17 cellular contexts compared by ENCODE assay signal in genomic region chr20:63401384-63402110, GRCh38. TPM values are rescaled to one million over a fixed set of nuclear protein-coding genes. Genes with fewer than 3 reads are reported as not detected.
DNase-seq lines count a peak whose midpoint lies in the region; ATAC-seq and TF ChIP-seq lines count a peak whose summit lies in the region.
"Had no signal": no experiment of that assay in that cellular context is flagged by ENCODE, and none has a peak within 500 bp of the region (broad histone marks: within the 10 kb centered on the region; RNA-seq: fewer than 3 reads in every experiment).

No MANE protein-coding gene starts in this region.

- no peaks in the 10 kb centered on the region for H3K27me3 ChIP-seq in H9 (ENCODE audit: insufficient read depth, low read length)
- H3K27me3 ChIP-seq in RWPE2 (ENCODE audit: insufficient read depth, poor library complexity, severe bottlenecking), result peaks cover 65% of the 10 kb centered on the region

- H2BK5ac ChIP-seq in H9 (ENCODE audit: insufficient read length, low read length), result no peak overlapping the region

- H2BK12ac ChIP-seq in H9 (ENCODE audit: insufficient read length, low read depth, low read length), result no peak overlapping the region

- no peak overlapping the region for H3K27ac ChIP-seq in H9 (ENCODE audit: insufficient read length, low read depth, low read length)
- no peak overlapping the region for H3K27ac ChIP-seq in RWPE2 (ENCODE audit: poor library complexity, severe bottlenecking)
- H3K27ac ChIP-seq: BLaER1 treated with 17β-estradiol and CSF1 and Interleukin-3, amounts not matched to agents 10 nM and 100 nM; GM23248 had no signal

- no peaks in the 10 kb centered on the region for H4K20me1 ChIP-seq in H9 (ENCODE audit: control insufficient read depth, insufficient read depth, insufficient read length)

- intact Hi-C loops in activated CD4-positive, alpha-beta T cell treated with anti-CD3 and anti-CD28 coated beads, Interleukin-2, amount 10 ng/mL, durations not matched to agents 24 days and 14 days (cut with micrococcal nuclease), result no loop called here

- no peak overlapping the region for H4K8ac ChIP-seq in H9 (replicated peaks; ENCODE audit: insufficient read length, low read depth, low read length)

- H3K4me1 ChIP-seq in H9 (ENCODE audit: insufficient read depth, low read length) (no peaks in the 10 kb centered on the region), RWPE2 (ENCODE audit: insufficient read depth, poor library complexity, severe bottlenecking) (no peaks in the 10 kb centered on the region)

- H2AFZ ChIP-seq in H9 (ENCODE audit: low read length), result no peak overlapping the region
- H2AFZ ChIP-seq: GM23248 had no signal

- H3T11ph ChIP-seq in H9 (ENCODE audit: low read length), result no peak overlapping the region

- DNase-seq in H9 (no peak), RWPE2 (ENCODE audit: low spot score) (peak; percentile 86), endothelial cell (ENCODE audit: low spot score) (no peak), retina (peak; percentile 23), omental fat pad (ENCODE audit: low spot score) (no peak), NCI-H345 (lab: John Stamatoyannopoulos, UW) (no peak)
- no peak for DNase-seq in activated CD4-positive, alpha-beta T cell treated with anti-CD3 and anti-CD28 coated beads, Interleukin-2, amount 10 ng/mL, durations not matched to agents 24 days and 14 days
- DNase-seq: Calu3, DND-41, EL, HFFc6 had no signal

- H3K56ac ChIP-seq in H9 (ENCODE audit: insufficient read length, low read depth, low read length), result no peak overlapping the region

- H3K4me1 Mint-ChIP-seq in H9 (peaks cover 6 to 28% of the 10 kb centered on the region in 2 experiments), endothelial cell (ENCODE audit: unreplicated experiment) (no peaks in the 10 kb centered on the region)
- no peaks in the 10 kb centered on the region for H3K4me1 Mint-ChIP-seq in activated CD4-positive, alpha-beta T cell treated with anti-CD3 and anti-CD28 coated beads, Interleukin-2, amount 10 ng/mL, durations not matched to agents 24 days and 14 days
- H3K4me1 Mint-ChIP-seq: B cell had no signal

- H3K36me3 ChIP-seq in RWPE2 (ENCODE audit: low read depth), result no peaks in the 10 kb centered on the region
- H3K36me3 ChIP-seq: BLaER1 treated with 17β-estradiol and CSF1 and Interleukin-3, amounts not matched to agents 10 nM and 100 nM had no signal

- TF ChIP-seq CTCF in H9 (conservative IDR thresholded peaks at IDR 0.05), result no peak
- TF ChIP-seq CTCF in RWPE2 (IDR thresholded peaks at IDR 0.05; ENCODE audit: poor library complexity, severe bottlenecking), result no peak
- TF ChIP-seq CTCF in endothelial cell (IDR thresholded peaks at IDR 0.05; ENCODE audit: unreplicated experiment), result no peak
- no peak for TF ChIP-seq CTCF in omental fat pad (IDR thresholded peaks at IDR 0.05)

- no peak overlapping the region for H3K4ac ChIP-seq in H9 (ENCODE audit: low read depth, low read length)

- ATAC-seq in RWPE2 (ENCODE audit: low read depth), result no peak
- no peak for ATAC-seq in omental fat pad (ENCODE audit: low FRiP score)
- ATAC-seq: CD8-positive, alpha-beta T cell; GM12878; HCT116 had no signal

- H3K4me3 ChIP-seq in RWPE2 (ENCODE audit: severe bottlenecking), result no peak overlapping the region
- H3K4me3 ChIP-seq: BLaER1 treated with 17β-estradiol and CSF1 and Interleukin-3, amounts not matched to agents 10 nM and 100 nM; GM12878; GM23248 had no signal

- peaks cover 11% of the 10 kb centered on the region for H3K27me3 Mint-ChIP-seq in H9 (ENCODE audit: low read depth)
- peaks cover 20% of the 10 kb centered on the region for H3K27me3 Mint-ChIP-seq in endothelial cell (ENCODE audit: unreplicated experiment)
- no peaks in the 10 kb centered on the region for H3K27me3 Mint-ChIP-seq in activated CD4-positive, alpha-beta T cell treated with anti-CD3 and anti-CD28 coated beads, Interleukin-2, amount 10 ng/mL, durations not matched to agents 24 days and 14 days
- H3K27me3 Mint-ChIP-seq: B cell had no signal

- no peak overlapping the region for H3K18ac ChIP-seq in H9 (ENCODE audit: insufficient read length, low read depth, low read length)

- H3K27ac Mint-ChIP-seq in H9, result peak overlapping the region in 1 of 3 experiments; percentile 76; a peak in 2 of 7 replicates
- H3K27ac Mint-ChIP-seq in endothelial cell (ENCODE audit: unreplicated experiment), result peak overlapping the region; percentile 9
- no peak overlapping the region for H3K27ac Mint-ChIP-seq in activated CD4-positive, alpha-beta T cell treated with anti-CD3 and anti-CD28 coated beads, Interleukin-2, amount 10 ng/mL, durations not matched to agents 24 days and 14 days
- H3K27ac Mint-ChIP-seq: B cell; CD8-positive, alpha-beta T cell; HFFc6 had no signal

- no peaks in the 10 kb centered on the region for H3K23me2 ChIP-seq in H9 (ENCODE audit: insufficient read length, low read depth, low read length, poor library complexity, severe bottlenecking)

- H3K36me3 Mint-ChIP-seq in H9 (ENCODE audit: insufficient read depth in 1 of 3, low read depth in 3 of 3), result no peaks in the 10 kb centered on the region
- no peaks in the 10 kb centered on the region for H3K36me3 Mint-ChIP-seq in endothelial cell (ENCODE audit: low read depth, unreplicated experiment)
- H3K36me3 Mint-ChIP-seq in activated CD4-positive, alpha-beta T cell treated with anti-CD3 and anti-CD28 coated beads, Interleukin-2, amount 10 ng/mL, durations not matched to agents 24 days and 14 days (ENCODE audit: low read depth), result no peaks in the 10 kb centered on the region
- H3K36me3 Mint-ChIP-seq: CD8-positive, alpha-beta T cell had no signal

- H3K14ac ChIP-seq in H9 (ENCODE audit: insufficient read depth, low read length), result peak overlapping the region; percentile 31; the same call in 1 of the 2 replicates

- H3K9me3 Mint-ChIP-seq in H9 (no peaks in the 10 kb centered on the region; a peak in 1 of 5 replicates), endothelial cell (ENCODE audit: unreplicated experiment) (no peaks in the 10 kb centered on the region)
- no peaks in the 10 kb centered on the region for H3K9me3 Mint-ChIP-seq in activated CD4-positive, alpha-beta T cell treated with anti-CD3 and anti-CD28 coated beads, Interleukin-2, amount 10 ng/mL, durations not matched to agents 24 days and 14 days
- H3K9me3 Mint-ChIP-seq: CD8-positive, alpha-beta T cell; HFFc6 had no signal

- no CpG with 5 or more reads among the region's 29 CpGs for WGBS in H9 (ENCODE audit: extremely low coverage, insufficient read length, low lambda C conversion rate)

- H3K9ac ChIP-seq in H9 (ENCODE audit: extremely low read depth, insufficient read length, low read length), result no peak overlapping the region
- H3K9ac ChIP-seq: BLaER1 treated with 17β-estradiol and CSF1 and Interleukin-3, amounts not matched to agents 10 nM and 100 nM; GM23248 had no signal

- no peak overlapping the region for H4K91ac ChIP-seq in H9 (ENCODE audit: insufficient read length, low read depth, low read length)

- H3K79me2 ChIP-seq in H9 (ENCODE audit: insufficient read depth, low read length), result no peaks in the 10 kb centered on the region

- H2BK120ac ChIP-seq in H9 (ENCODE audit: low read depth, low read length, poor library complexity, severe bottlenecking), result no peak overlapping the region

- no peaks in the 10 kb centered on the region for H3K9me3 ChIP-seq in H9 (ENCODE audit: control insufficient read depth, low read depth, low read length)
- H3K9me3 ChIP-seq in RWPE2 (ENCODE audit: severe bottlenecking), result no peaks in the 10 kb centered on the region
- H3K9me3 ChIP-seq: BLaER1 treated with 17β-estradiol and CSF1 and Interleukin-3, amounts not matched to agents 10 nM and 100 nM had no signal

- H2AK5ac ChIP-seq in H9 (ENCODE audit: insufficient read length, low read length), result no peak overlapping the region

- H3K23ac ChIP-seq in H9 (ENCODE audit: insufficient read length, low read depth, low read length), result no peak overlapping the region

- no peaks in the 10 kb centered on the region for H3K79me1 ChIP-seq in H9 (ENCODE audit: insufficient read depth, low read depth, low read length, poor library complexity, severe bottlenecking)

- H2BK15ac ChIP-seq in H9 (ENCODE audit: low read depth, low read length), result no peak overlapping the region

- no peak overlapping the region for H2BK20ac ChIP-seq in H9 (ENCODE audit: low read depth, low read length, poor library complexity, severe bottlenecking)

- H3K4me3 Mint-ChIP-seq in H9, result no peak overlapping the region
- H3K4me3 Mint-ChIP-seq in endothelial cell (ENCODE audit: unreplicated experiment), result no peak overlapping the region
- no peak overlapping the region for H3K4me3 Mint-ChIP-seq in activated CD4-positive, alpha-beta T cell treated with anti-CD3 and anti-CD28 coated beads, Interleukin-2, amount 10 ng/mL, durations not matched to agents 24 days and 14 days
- H3K4me3 Mint-ChIP-seq: B cell; CD8-positive, alpha-beta T cell; HFFc6 had no signal

- no peak overlapping the region for H4K5ac ChIP-seq in H9 (ENCODE audit: insufficient read length, low read depth, low read length)

- H3K4me2 ChIP-seq in H9 (ENCODE audit: insufficient read depth, insufficient read length, low read length), result no peak overlapping the region

RNA-seq across cellular contexts. Expression of gene CHRNA4, which starts 40.4 kb away (rescaled TPM):
- total RNA-seq in H9 (2021) (1.1 and 2.5 TPM in 2 replicates), endothelial cell (ENCODE audit: unreplicated experiment) (2.6 TPM), omental fat pad (not detected)
- not detected in 2 replicates for total RNA-seq in activated CD4-positive, alpha-beta T cell treated with anti-CD3 and anti-CD28 coated beads, Interleukin-2, amount 10 ng/mL, durations not matched to agents 24 days and 14 days
- total RNA-seq: B cell; Calu3; CD8-positive, alpha-beta T cell; GM23248; HFFc6 had no signal

Comparison
In these comparisons a context has a peak if more than half of its experiments do, and no peak if none do; other contexts are left out.
1. DNase-seq: peak in RWPE2 (single experiment) and retina (single experiment); none in H9 (single experiment), endothelial cell (single experiment), activated CD4-positive, alpha-beta T cell treated with anti-CD3 and anti-CD28 coated beads, Interleukin-2, amount 10 ng/mL, durations not matched to agents 24 days and 14 days (single experiment), omental fat pad (single experiment) and NCI-H345 (single experiment).